Comparison of ENCODE assay signal across 1 cellular context in genomic region chr5:131324311-131324710, GRCh38.
TF ChIP-seq lines count a peak whose summit lies in the region.

No MANE protein-coding gene starts in this region.

TF ChIP-seq in GM23338, 12 proteins besides CTCF, POLR2A, EP300 and RAD21 (continued from another document):
- TF ChIP-seq, protein P1, sequence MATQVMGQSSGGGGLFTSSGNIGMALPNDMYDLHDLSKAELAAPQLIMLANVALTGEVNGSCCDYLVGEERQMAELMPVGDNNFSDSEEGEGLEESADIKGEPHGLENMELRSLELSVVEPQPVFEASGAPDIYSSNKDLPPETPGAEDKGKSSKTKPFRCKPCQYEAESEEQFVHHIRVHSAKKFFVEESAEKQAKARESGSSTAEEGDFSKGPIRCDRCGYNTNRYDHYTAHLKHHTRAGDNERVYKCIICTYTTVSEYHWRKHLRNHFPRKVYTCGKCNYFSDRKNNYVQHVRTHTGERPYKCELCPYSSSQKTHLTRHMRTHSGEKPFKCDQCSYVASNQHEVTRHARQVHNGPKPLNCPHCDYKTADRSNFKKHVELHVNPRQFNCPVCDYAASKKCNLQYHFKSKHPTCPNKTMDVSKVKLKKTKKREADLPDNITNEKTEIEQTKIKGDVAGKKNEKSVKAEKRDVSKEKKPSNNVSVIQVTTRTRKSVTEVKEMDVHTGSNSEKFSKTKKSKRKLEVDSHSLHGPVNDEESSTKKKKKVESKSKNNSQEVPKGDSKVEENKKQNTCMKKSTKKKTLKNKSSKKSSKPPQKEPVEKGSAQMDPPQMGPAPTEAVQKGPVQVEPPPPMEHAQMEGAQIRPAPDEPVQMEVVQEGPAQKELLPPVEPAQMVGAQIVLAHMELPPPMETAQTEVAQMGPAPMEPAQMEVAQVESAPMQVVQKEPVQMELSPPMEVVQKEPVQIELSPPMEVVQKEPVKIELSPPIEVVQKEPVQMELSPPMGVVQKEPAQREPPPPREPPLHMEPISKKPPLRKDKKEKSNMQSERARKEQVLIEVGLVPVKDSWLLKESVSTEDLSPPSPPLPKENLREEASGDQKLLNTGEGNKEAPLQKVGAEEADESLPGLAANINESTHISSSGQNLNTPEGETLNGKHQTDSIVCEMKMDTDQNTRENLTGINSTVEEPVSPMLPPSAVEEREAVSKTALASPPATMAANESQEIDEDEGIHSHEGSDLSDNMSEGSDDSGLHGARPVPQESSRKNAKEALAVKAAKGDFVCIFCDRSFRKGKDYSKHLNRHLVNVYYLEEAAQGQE (IDR thresholded peaks at IDR 0.05; ENCODE audit: unreplicated experiment), result no peak
